9 cellular contexts compared by ENCODE assay signal in genomic region chr17:57861000-57861736, GRCh38. TPM values are rescaled to one million over a fixed set of nuclear protein-coding genes. Genes with fewer than 3 reads are reported as not detected.
DNase-seq lines count a peak whose midpoint lies in the region; ATAC-seq and TF ChIP-seq lines count a peak whose summit lies in the region.
"Had no signal": no experiment of that assay in that cellular context is flagged by ENCODE, and none has a peak within 500 bp of the region (broad histone marks: within the 10 kb centered on the region; RNA-seq: fewer than 3 reads in every experiment).

No MANE protein-coding gene starts in this region.

- peak overlapping the region; percentile 21 for H3K9ac ChIP-seq in endodermal cell (ENCODE audit: extremely low read depth, low read length, poor library complexity, severe bottlenecking)

- CTCF ChIA-PET in Calu3 (lab: Charles Lee) (interaction anchor here (0.9 to 3.1 kb wide), 7 partner anchors 14 to 251 kb away, joined by 3 to 17 read pairs (median 4); no protein-coding TSS in a partner anchor), activated B cell treated with CpG ODN at 0.5 μM for 24 hours (lab: Charles Lee) (interaction anchor here (0.7 to 12.2 kb wide), 5 partner anchors 9 to 333 kb away, joined by 3 to 242 read pairs (median 5); no protein-coding TSS in a partner anchor)

- ATAC-seq in activated B cell treated with CpG ODN at 0.5 μM for 24 hours (ENCODE audit: low read depth) = peak; percentile 69
- ATAC-seq in upper lobe of left lung (ENCODE audit: low FRiP score in 2 of 2) = peak; percentile 79 to 84
- no peak for ATAC-seq in GM19397 (IDR thresholded peaks at IDR 0.05; ENCODE audit: unreplicated experiment)

- peak overlapping the region; percentile 79 for H3K4me3 ChIP-seq in endodermal cell (ENCODE audit: low read length)
- peak overlapping the region; percentile 44 to 59 (median 52) for H3K4me3 ChIP-seq in upper lobe of left lung
- H3K4me3 ChIP-seq: SJCRH30 had no signal

- H3K27me3 ChIP-seq in endodermal cell (ENCODE audit: control insufficient read depth, insufficient read depth, low read length, poor library complexity, severe bottlenecking) = no peaks in the 10 kb centered on the region
- H3K27me3 ChIP-seq in upper lobe of left lung = no peaks in the 10 kb centered on the region
- H3K27me3 ChIP-seq: SJCRH30 had no signal

- POLR2A ChIA-PET in activated B cell treated with CpG ODN at 0.5 μM for 24 hours (lab: Charles Lee) = interaction anchor here (0.6 to 3.2 kb wide), 8 partner anchors 11 to 603 kb away, joined by 3 to 17 read pairs (median 4); partner anchors contain the start of gene MRPS23

- H3K27me3 Mint-ChIP-seq in Calu3 (ENCODE audit: unreplicated experiment) = no peaks in the 10 kb centered on the region
- peaks cover 21% of the 10 kb centered on the region for H3K27me3 Mint-ChIP-seq in activated B cell treated with CpG ODN at 0.5 μM for 24 hours
- peaks cover 60% of the 10 kb centered on the region for H3K27me3 Mint-ChIP-seq in endodermal cell (ENCODE audit: insufficient read depth)
- no peaks in the 10 kb centered on the region for H3K27me3 Mint-ChIP-seq in mesothelial cell of epicardium (ENCODE audit: low read depth)

- TF ChIP-seq RAD21 in Ishikawa (IDR thresholded peaks at IDR 0.05; ENCODE audit: low read depth) = no peak

- peak overlapping the region; percentile 40 for H3K27ac ChIP-seq in endodermal cell (ENCODE audit: low read depth, low read length)
- peak overlapping the region; percentile 71 to 85 (median 79) for H3K27ac ChIP-seq in upper lobe of left lung
- H3K27ac ChIP-seq: SJCRH30 had no signal

- DNase-seq in Calu3 = peak; percentile 53
- DNase-seq in activated B cell treated with CpG ODN at 0.5 μM for 24 hours = no peak
- DNase-seq in endodermal cell = peak; percentile 88
- no peak for DNase-seq in mesothelial cell of epicardium (ENCODE audit: low spot score in 2 of 2, unreplicated experiment in 2 of 2)
- DNase-seq in upper lobe of left lung = peak; percentile 82 to 84
- no peak for DNase-seq in GM20000 (ENCODE audit: low spot score)

- H3K9me3 ChIP-seq in endodermal cell (ENCODE audit: control insufficient read depth, low read length) (no peaks in the 10 kb centered on the region), upper lobe of left lung (no peaks in the 10 kb centered on the region)
- H3K9me3 ChIP-seq: SJCRH30 had no signal

- intact Hi-C loops in Calu3 (cut with micrococcal nuclease; ENCODE audit: unreplicated experiment) = no loop called here
- intact Hi-C loops in activated B cell treated with CpG ODN at 0.5 μM for 24 hours (cut with micrococcal nuclease) = no loop called here

- no peak for TF ChIP-seq POLR2A in upper lobe of left lung (IDR thresholded peaks at IDR 0.05)

- peaks cover 33% of the 10 kb centered on the region for H3K36me3 Mint-ChIP-seq in Calu3 (ENCODE audit: insufficient read depth, unreplicated experiment)
- no peaks in the 10 kb centered on the region for H3K36me3 Mint-ChIP-seq in activated B cell treated with CpG ODN at 0.5 μM for 24 hours (ENCODE audit: low read depth)
- H3K36me3 Mint-ChIP-seq in endodermal cell (ENCODE audit: low read depth) = peaks cover 12% of the 10 kb centered on the region
- peaks cover 9% of the 10 kb centered on the region for H3K36me3 Mint-ChIP-seq in mesothelial cell of epicardium

- 8 to 29% methylated on average over 10 to 25 of the region's 28 CpGs for whole genome bisulfite sequencing in endodermal cell (ENCODE audit: insufficient coverage in 1 of 2, insufficient read length in 1 of 2), 2 experiments
- WGBS in upper lobe of left lung, 2 donors = 1 to 2% methylated on average over 15 to 27 of the region's 28 CpGs

- TF ChIP-seq CTCF in Calu3 (IDR thresholded peaks at IDR 0.05; ENCODE audit: unreplicated experiment) (no peak), activated B cell treated with CpG ODN at 0.5 μM for 24 hours (IDR thresholded peaks at IDR 0.05) (no peak), endodermal cell (conservative IDR thresholded peaks at IDR 0.05) (no peak), mesothelial cell of epicardium (IDR thresholded peaks at IDR 0.05; ENCODE audit: unreplicated experiment) (no peak), upper lobe of left lung (IDR thresholded peaks at IDR 0.05) (no peak), GM20000 (IDR thresholded peaks at IDR 0.05; ENCODE audit: extremely low read depth, missing control alignments) (no peak)

- H3K36me3 ChIP-seq in endodermal cell (ENCODE audit: control insufficient read depth, insufficient read depth, low read length) (peaks cover 2% of the 10 kb centered on the region), upper lobe of left lung (peaks cover 0 to 3% (median 2%) of the 10 kb centered on the region in 4 donors)
- H3K36me3 ChIP-seq: SJCRH30 had no signal

- TF ChIP-seq EP300 in Ishikawa (IDR thresholded peaks at IDR 0.05; ENCODE audit: borderline replicate concordance) (peak; percentile 96), upper lobe of left lung (IDR thresholded peaks at IDR 0.05) (no peak)

- no TSS peak for BruUV-seq in Calu3 (replicated peaks; lab: Mats Ljungman, UMichigan)

- no peaks in the 10 kb centered on the region for H3K9me3 Mint-ChIP-seq in Calu3 (ENCODE audit: low read depth, unreplicated experiment)
- no peaks in the 10 kb centered on the region for H3K9me3 Mint-ChIP-seq in activated B cell treated with CpG ODN at 0.5 μM for 24 hours
- no peaks in the 10 kb centered on the region for H3K9me3 Mint-ChIP-seq in endodermal cell
- H3K9me3 Mint-ChIP-seq in mesothelial cell of epicardium = no peaks in the 10 kb centered on the region

- H3K4me1 ChIP-seq in endodermal cell (ENCODE audit: control insufficient read depth, insufficient read depth, low read length) (peaks cover 13% of the 10 kb centered on the region), upper lobe of left lung (peaks cover 18 to 34% (median 24%) of the 10 kb centered on the region in 4 donors)

- H3K4me1 Mint-ChIP-seq in Calu3 (ENCODE audit: low read depth, unreplicated experiment) (no peaks in the 10 kb centered on the region), activated B cell treated with CpG ODN at 0.5 μM for 24 hours (peaks cover 14% of the 10 kb centered on the region), endodermal cell (peaks cover 15% of the 10 kb centered on the region), mesothelial cell of epicardium (peaks cover 21% of the 10 kb centered on the region)

- H3K4me3 Mint-ChIP-seq in Calu3 (ENCODE audit: low read depth, unreplicated experiment) (peak overlapping the region; percentile 73), activated B cell treated with CpG ODN at 0.5 μM for 24 hours (peak overlapping the region; percentile 79), endodermal cell (peak overlapping the region; percentile 65), mesothelial cell of epicardium (peak overlapping the region; percentile 83)

- H3K27ac Mint-ChIP-seq in Calu3 (ENCODE audit: unreplicated experiment) = peak overlapping the region; percentile 71
- H3K27ac Mint-ChIP-seq in activated B cell treated with CpG ODN at 0.5 μM for 24 hours = no peak overlapping the region
- H3K27ac Mint-ChIP-seq in endodermal cell = peak overlapping the region; percentile 78
- H3K27ac Mint-ChIP-seq in mesothelial cell of epicardium = peak overlapping the region; percentile 95

TF ChIP-seq in Ishikawa, 13 proteins besides CTCF, POLR2A, EP300 and RAD21:
- TF ChIP-seq MAX (IDR thresholded peaks at IDR 0.05) = no peak
- TF ChIP-seq TAF1 (IDR thresholded peaks at IDR 0.05; ENCODE audit: low read depth) = peak; percentile 5; the same call in 1 of the 2 replicates
- TF ChIP-seq CEBPB (IDR thresholded peaks at IDR 0.05) = peak; percentile 46; the same call in 1 of the 2 replicates
- TF ChIP-seq TEAD4 (IDR thresholded peaks at IDR 0.05) = peak; percentile 4; the same call in 1 of the 2 replicates
- TF ChIP-seq REST (IDR thresholded peaks at IDR 0.05; ENCODE audit: low read depth) = no peak
- TF ChIP-seq ZBTB7A (IDR thresholded peaks at IDR 0.05; ENCODE audit: low read depth) = no peak
- peak; percentile 96 for TF ChIP-seq TCF12 (IDR thresholded peaks at IDR 0.05; ENCODE audit: low read depth)
- TF ChIP-seq NFIC (IDR thresholded peaks at IDR 0.05) = peak; percentile 88; the same call in 1 of the 2 replicates
- peak; percentile 89 for TF ChIP-seq FOXM1 (IDR thresholded peaks at IDR 0.05; ENCODE audit: borderline replicate concordance, low read depth)

RNA-seq across cellular contexts. Expression of gene MRPS23, which starts 11.3 kb away (rescaled TPM):
- total RNA-seq in Calu3 (2022) (38.1 and 49.0 TPM in 2 replicates), activated B cell treated with CpG ODN at 0.5 μM for 24 hours (37.9 and 47.4 TPM in 2 replicates), endodermal cell (10 to 100 TPM; 43.9 to 49.2 TPM), mesothelial cell of epicardium (39.9 to 44.5 TPM (median 42.1 TPM) in 3 replicates), upper lobe of left lung (10 to 100 TPM; 11.4 to 50.6 (median 19.1) TPM)
- 40.1 TPM for polyA plus RNA-seq in endodermal cell (2013, experiment 1 of 2)
- polyA plus RNA-seq in endodermal cell (2013, experiment 2 of 2) = 41.1 TPM

Comparison
In these comparisons a context has a peak if more than half of its experiments do, and no peak if none do; other contexts are left out.
1. DNase-seq: peak in Calu3 (single experiment), endodermal cell (single experiment) and upper lobe of left lung (2 of 2); none in activated B cell treated with CpG ODN at 0.5 μM for 24 hours (single experiment), mesothelial cell of epicardium (0 of 2) and GM20000 (single experiment).
2. Peak in every context shown above with its lines, with median percentiles within 50 percentile points of each other: H3K4me3 Mint-ChIP-seq.